Comparison of ENCODE assay signal across 18 cellular contexts in genomic region chr6:111265842-111266241, GRCh38.
"Had no signal": no experiment of that assay in that cellular context is flagged by ENCODE, and none has a peak within 500 bp of the region (broad histone marks: within the 10 kb centered on the region; RNA-seq: fewer than 3 reads in every experiment).

No MANE protein-coding gene starts in this region.

- H3K27ac ChIP-seq: cardiac muscle cell, coronary artery, left lung, prostate gland had no signal

- H3K9me3 Mint-ChIP-seq: activated T-cell treated with anti-CD3 and anti-CD28 coated beads, Interleukin-2, amount 50 U/mL, for 72 hours; T-helper 1 cell treated with Interleukin-12 subunit alpha and Interleukin-12 subunit beta and Interleukin-4 antibody, amounts not matched to agents 30 μg/mL and 1 μg/mL, for 36 hours; type B pancreatic cell had no signal

- H3K36me3 ChIP-seq: prostate gland had no signal

- ATAC-seq: activated T-cell treated with anti-CD3 and anti-CD28 coated beads, Interleukin-2, amount 50 U/mL, for 72 hours; left lung; sciatic nerve had no signal

- H3K4me3 ChIP-seq: cardiac muscle cell, coronary artery, left lung, prostate gland had no signal

- H3K4me3 Mint-ChIP-seq: activated CD4-positive, alpha-beta memory T cell treated with anti-CD3 and anti-CD28 coated beads, Interleukin-2, amount 10 ng/mL, durations not matched to agents 7 days and 5 days; activated naive CD8-positive, alpha-beta T cell treated with anti-CD3 and anti-CD28 coated beads for 36 hours; activated T-cell treated with anti-CD3 and anti-CD28 coated beads, Interleukin-2, amount 50 U/mL, for 72 hours; nephron progenitor cell; T-helper 1 cell treated with Interleukin-12 subunit alpha and Interleukin-12 subunit beta and Interleukin-4 antibody, amounts not matched to agents 30 μg/mL and 1 μg/mL, for 36 hours; type B pancreatic cell had no signal

- H3K27me3 Mint-ChIP-seq: activated CD4-positive, alpha-beta memory T cell treated with anti-CD3 and anti-CD28 coated beads, Interleukin-2, amount 10 ng/mL, durations not matched to agents 7 days and 5 days; activated naive CD8-positive, alpha-beta T cell treated with anti-CD3 and anti-CD28 coated beads for 36 hours; type B pancreatic cell had no signal

- H3K27me3 ChIP-seq: cardiac muscle cell, left lung had no signal

- H3K4me1 ChIP-seq: prostate gland had no signal

- H3K9me3 ChIP-seq: left lung, prostate gland had no signal

- FAIRE-seq: keratinocyte, TTC549 had no signal

- H3K27ac Mint-ChIP-seq: activated CD4-positive, alpha-beta memory T cell treated with anti-CD3 and anti-CD28 coated beads, Interleukin-2, amount 10 ng/mL, durations not matched to agents 7 days and 5 days; activated naive CD8-positive, alpha-beta T cell treated with anti-CD3 and anti-CD28 coated beads for 36 hours; activated T-cell treated with anti-CD3 and anti-CD28 coated beads, Interleukin-2, amount 50 U/mL, for 72 hours; nephron progenitor cell; T-helper 1 cell treated with Interleukin-12 subunit alpha and Interleukin-12 subunit beta and Interleukin-4 antibody, amounts not matched to agents 30 μg/mL and 1 μg/mL, for 36 hours; type B pancreatic cell had no signal

- DNase-seq: activated CD4-positive, alpha-beta memory T cell treated with anti-CD3 and anti-CD28 coated beads, Interleukin-2, amount 10 ng/mL, durations not matched to agents 7 days and 5 days; activated CD4-positive, alpha-beta T cell treated with anti-CD3 and anti-CD28 coated beads for 1 hour; activated gamma-delta T cell treated with Interleukin-2 at 50 U/mL for 16 hours; activated naive CD8-positive, alpha-beta T cell treated with anti-CD3 and anti-CD28 coated beads for 36 hours; activated T-cell treated with anti-CD3 and anti-CD28 coated beads, Interleukin-2, amount 50 U/mL, for 72 hours; effector CD8-positive, alpha-beta T cell; left lung; nephron progenitor cell; stimulated activated naive CD4-positive, alpha-beta T cell; substantia nigra had no signal
